Comparison of ENCODE assay signal across 19 cellular contexts in genomic region chr9:23659346-23660006, GRCh38.
"Had no signal": no experiment of that assay in that cellular context is flagged by ENCODE, and none has a peak within 500 bp of the region (broad histone marks: within the 10 kb centered on the region; RNA-seq: fewer than 3 reads in every experiment).

No MANE protein-coding gene starts in this region.

- H3K27me3 ChIP-seq: adrenal gland, ascending aorta, heart right ventricle, neutrophil, thyroid gland, upper lobe of right lung had no signal

- H3K4me3 ChIP-seq: adrenal gland, ascending aorta, heart right ventricle, thyroid gland, upper lobe of right lung had no signal

- H3K4me1 ChIP-seq: adrenal gland, ascending aorta, heart right ventricle, parathyroid adenoma, thyroid gland, upper lobe of right lung had no signal

- H3K9ac ChIP-seq: parathyroid adenoma had no signal

- H2AFZ ChIP-seq: parathyroid adenoma had no signal

- H3K36me3 ChIP-seq: adrenal gland, ascending aorta, heart right ventricle, left ventricle myocardium inferior, neutrophil, thyroid gland, upper lobe of right lung had no signal

- DNase-seq: activated CD4-positive, alpha-beta memory T cell treated with anti-CD3 and anti-CD28 coated beads, Interleukin-2, amount 10 ng/mL, durations not matched to agents 7 days and 5 days; activated CD4-positive, alpha-beta T cell treated with anti-CD3 and anti-CD28 coated beads, Interleukin-2, amount 10 ng/mL, durations not matched to agents 24 days and 14 days; activated gamma-delta T cell treated with Interleukin-2 at 50 U/mL for 16 hours; activated T-cell treated with anti-CD3 and anti-CD28 coated beads for 4 hours; adrenal gland; effector memory CD8-positive, alpha-beta T cell; heart right ventricle; left ventricle myocardium inferior; midbrain; right cardiac atrium; stimulated activated CD4-positive, alpha-beta T cell treated with anti-CD3 and anti-CD28 coated beads, Interleukin-4, amount 100 ng/mL, for 4 hours; stimulated activated naive CD8-positive, alpha-beta T cell treated with anti-CD3 and anti-CD28 coated beads, Interleukin-15, Interleukin-2, amounts not matched to agents 100 U/mL and 50 U/mL, for 24 hours; T1000; thyroid gland; upper lobe of right lung had no signal

- H3K27ac ChIP-seq: adrenal gland, ascending aorta, heart right ventricle, left ventricle myocardium inferior, neutrophil, parathyroid adenoma, thyroid gland, upper lobe of right lung had no signal

- H3K9me3 ChIP-seq: adrenal gland, ascending aorta, heart right ventricle, left ventricle myocardium inferior, neutrophil, thyroid gland, upper lobe of right lung had no signal

- FAIRE-seq: colon had no signal

- H3K79me2 ChIP-seq: parathyroid adenoma had no signal
